In the genomic region with DNA sequence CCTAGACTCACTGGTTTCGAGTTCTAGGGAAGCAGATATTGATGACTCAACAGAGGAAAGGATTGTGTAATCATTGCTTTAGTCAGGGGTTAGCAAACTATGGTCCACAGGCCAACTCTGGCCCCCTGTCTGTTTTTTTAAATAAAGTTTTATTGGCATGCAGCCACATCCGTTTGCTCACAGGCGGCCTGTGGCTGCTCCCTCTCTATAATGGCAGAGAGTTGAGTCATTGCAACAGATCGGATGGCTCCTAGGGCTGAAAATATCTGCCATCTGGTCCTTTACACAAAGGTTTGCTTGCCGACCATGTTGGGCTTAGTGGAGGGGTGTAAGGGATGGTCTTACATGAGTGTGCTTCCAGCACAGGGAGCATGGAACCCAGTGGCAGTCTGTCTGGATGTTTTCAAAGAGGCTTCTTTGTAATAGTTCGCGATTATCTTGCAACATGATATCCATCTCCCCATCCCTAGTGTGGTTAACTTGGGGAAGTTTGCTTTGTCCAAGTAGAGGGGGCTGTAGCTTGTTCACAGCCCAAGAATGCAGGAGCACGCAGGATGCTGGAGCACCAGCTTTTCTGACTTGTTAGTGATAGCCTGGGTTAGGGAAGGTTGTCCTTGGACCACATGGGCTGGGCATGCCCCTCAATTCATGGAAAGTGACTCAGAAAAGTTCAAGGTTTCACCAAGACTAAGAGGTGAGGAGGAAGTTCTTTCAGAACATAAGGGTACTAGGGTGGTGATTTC, we compare ENCODE assay signal across 1 cellular context.
A peak's percentile ranks its signal among the peaks of the same experiment; 100 is the strongest.
TF ChIP-seq lines count a peak whose summit lies in the region.

No MANE protein-coding gene starts in this region.

TF ChIP-seq in HepG2, 621 proteins besides CTCF, POLR2A, EP300 and RAD21 (continued from another document):
- TF ChIP-seq, protein P1, sequence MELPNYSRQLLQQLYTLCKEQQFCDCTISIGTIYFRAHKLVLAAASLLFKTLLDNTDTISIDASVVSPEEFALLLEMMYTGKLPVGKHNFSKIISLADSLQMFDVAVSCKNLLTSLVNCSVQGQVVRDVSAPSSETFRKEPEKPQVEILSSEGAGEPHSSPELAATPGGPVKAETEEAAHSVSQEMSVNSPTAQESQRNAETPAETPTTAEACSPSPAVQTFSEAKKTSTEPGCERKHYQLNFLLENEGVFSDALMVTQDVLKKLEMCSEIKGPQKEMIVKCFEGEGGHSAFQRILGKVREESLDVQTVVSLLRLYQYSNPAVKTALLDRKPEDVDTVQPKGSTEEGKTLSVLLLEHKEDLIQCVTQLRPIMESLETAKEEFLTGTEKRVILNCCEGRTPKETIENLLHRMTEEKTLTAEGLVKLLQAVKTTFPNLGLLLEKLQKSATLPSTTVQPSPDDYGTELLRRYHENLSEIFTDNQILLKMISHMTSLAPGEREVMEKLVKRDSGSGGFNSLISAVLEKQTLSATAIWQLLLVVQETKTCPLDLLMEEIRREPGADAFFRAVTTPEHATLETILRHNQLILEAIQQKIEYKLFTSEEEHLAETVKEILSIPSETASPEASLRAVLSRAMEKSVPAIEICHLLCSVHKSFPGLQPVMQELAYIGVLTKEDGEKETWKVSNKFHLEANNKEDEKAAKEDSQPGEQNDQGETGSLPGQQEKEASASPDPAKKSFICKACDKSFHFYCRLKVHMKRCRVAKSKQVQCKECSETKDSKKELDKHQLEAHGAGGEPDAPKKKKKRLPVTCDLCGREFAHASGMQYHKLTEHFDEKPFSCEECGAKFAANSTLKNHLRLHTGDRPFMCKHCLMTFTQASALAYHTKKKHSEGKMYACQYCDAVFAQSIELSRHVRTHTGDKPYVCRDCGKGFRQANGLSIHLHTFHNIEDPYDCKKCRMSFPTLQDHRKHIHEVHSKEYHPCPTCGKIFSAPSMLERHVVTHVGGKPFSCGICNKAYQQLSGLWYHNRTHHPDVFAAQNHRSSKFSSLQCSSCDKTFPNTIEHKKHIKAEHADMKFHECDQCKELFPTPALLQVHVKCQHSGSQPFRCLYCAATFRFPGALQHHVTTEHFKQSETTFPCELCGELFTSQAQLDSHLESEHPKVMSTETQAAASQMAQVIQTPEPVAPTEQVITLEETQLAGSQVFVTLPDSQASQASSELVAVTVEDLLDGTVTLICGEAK (IDR thresholded peaks at IDR 0.05): peak; percentile 78
- TF ChIP-seq, protein P1 (CRISPR knock-in tag; IDR thresholded peaks at IDR 0.05): peak; percentile 99
- TF ChIP-seq MAFG (CRISPR knock-in tag; IDR thresholded peaks at IDR 0.05) (no peak), FOSL1 (CRISPR knock-in tag; IDR thresholded peaks at IDR 0.05; ENCODE audit: borderline replicate concordance) (no peak), SIX4 (CRISPR knock-in tag; IDR thresholded peaks at IDR 0.05) (no peak), ZFP36L1 (CRISPR knock-in tag; IDR thresholded peaks at IDR 0.05) (no peak), CEBPB (IDR thresholded peaks at IDR 0.05; ENCODE audit: borderline replicate concordance, low read depth, low read length) (peak; percentile 80), CEBPG (CRISPR knock-in tag; IDR thresholded peaks at IDR 0.05) (peak; percentile 68), ZKSCAN1 (IDR thresholded peaks at IDR 0.05; ENCODE audit: low read length) (no peak), ZNF234 (CRISPR knock-in tag; conservative IDR thresholded peaks at IDR 0.05) (no peak), REPIN1 (CRISPR knock-in tag; IDR thresholded peaks at IDR 0.05; ENCODE audit: borderline replicate concordance, low read depth) (no peak), AHR (CRISPR knock-in tag; IDR thresholded peaks at IDR 0.05) (no peak), FOSL2 (CRISPR knock-in tag; IDR thresholded peaks at IDR 0.05) (peak; percentile 55; the same call in 1 of the 2 replicates), HNF4A (CRISPR knock-in tag; IDR thresholded peaks at IDR 0.05) (0 out of 2 replicates have a peak, but pooled peaks have one; percentile 9), GPN1 (CRISPR knock-in tag; IDR thresholded peaks at IDR 0.05; ENCODE audit: borderline replicate concordance) (no peak), MAFK (conservative IDR thresholded peaks at IDR 0.05 in 1 of 2, IDR thresholded peaks at IDR 0.05 in 1 of 2; ENCODE audit: low read length in 2 of 2) (peak in 1 of 2 experiments; percentile 21; a peak in 2 of 4 replicates)
- TF ChIP-seq, protein P2, sequence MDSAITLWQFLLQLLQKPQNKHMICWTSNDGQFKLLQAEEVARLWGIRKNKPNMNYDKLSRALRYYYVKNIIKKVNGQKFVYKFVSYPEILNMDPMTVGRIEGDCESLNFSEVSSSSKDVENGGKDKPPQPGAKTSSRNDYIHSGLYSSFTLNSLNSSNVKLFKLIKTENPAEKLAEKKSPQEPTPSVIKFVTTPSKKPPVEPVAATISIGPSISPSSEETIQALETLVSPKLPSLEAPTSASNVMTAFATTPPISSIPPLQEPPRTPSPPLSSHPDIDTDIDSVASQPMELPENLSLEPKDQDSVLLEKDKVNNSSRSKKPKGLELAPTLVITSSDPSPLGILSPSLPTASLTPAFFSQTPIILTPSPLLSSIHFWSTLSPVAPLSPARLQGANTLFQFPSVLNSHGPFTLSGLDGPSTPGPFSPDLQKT (CRISPR knock-in tag; IDR thresholded peaks at IDR 0.05; ENCODE audit: borderline replicate concordance): no peak
- TF ChIP-seq, protein P3, sequence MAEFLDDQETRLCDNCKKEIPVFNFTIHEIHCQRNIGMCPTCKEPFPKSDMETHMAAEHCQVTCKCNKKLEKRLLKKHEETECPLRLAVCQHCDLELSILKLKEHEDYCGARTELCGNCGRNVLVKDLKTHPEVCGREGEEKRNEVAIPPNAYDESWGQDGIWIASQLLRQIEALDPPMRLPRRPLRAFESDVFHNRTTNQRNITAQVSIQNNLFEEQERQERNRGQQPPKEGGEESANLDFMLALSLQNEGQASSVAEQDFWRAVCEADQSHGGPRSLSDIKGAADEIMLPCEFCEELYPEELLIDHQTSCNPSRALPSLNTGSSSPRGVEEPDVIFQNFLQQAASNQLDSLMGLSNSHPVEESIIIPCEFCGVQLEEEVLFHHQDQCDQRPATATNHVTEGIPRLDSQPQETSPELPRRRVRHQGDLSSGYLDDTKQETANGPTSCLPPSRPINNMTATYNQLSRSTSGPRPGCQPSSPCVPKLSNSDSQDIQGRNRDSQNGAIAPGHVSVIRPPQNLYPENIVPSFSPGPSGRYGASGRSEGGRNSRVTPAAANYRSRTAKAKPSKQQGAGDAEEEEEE (CRISPR knock-in tag; IDR thresholded peaks at IDR 0.05; ENCODE audit: borderline replicate concordance): no peak
- TF ChIP-seq, protein P4, sequence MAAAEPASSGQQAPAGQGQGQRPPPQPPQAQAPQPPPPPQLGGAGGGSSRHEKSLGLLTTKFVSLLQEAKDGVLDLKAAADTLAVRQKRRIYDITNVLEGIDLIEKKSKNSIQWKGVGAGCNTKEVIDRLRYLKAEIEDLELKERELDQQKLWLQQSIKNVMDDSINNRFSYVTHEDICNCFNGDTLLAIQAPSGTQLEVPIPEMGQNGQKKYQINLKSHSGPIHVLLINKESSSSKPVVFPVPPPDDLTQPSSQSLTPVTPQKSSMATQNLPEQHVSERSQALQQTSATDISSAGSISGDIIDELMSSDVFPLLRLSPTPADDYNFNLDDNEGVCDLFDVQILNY (CRISPR knock-in tag; conservative IDR thresholded peaks at IDR 0.05): no peak
- TF ChIP-seq, protein P5, sequence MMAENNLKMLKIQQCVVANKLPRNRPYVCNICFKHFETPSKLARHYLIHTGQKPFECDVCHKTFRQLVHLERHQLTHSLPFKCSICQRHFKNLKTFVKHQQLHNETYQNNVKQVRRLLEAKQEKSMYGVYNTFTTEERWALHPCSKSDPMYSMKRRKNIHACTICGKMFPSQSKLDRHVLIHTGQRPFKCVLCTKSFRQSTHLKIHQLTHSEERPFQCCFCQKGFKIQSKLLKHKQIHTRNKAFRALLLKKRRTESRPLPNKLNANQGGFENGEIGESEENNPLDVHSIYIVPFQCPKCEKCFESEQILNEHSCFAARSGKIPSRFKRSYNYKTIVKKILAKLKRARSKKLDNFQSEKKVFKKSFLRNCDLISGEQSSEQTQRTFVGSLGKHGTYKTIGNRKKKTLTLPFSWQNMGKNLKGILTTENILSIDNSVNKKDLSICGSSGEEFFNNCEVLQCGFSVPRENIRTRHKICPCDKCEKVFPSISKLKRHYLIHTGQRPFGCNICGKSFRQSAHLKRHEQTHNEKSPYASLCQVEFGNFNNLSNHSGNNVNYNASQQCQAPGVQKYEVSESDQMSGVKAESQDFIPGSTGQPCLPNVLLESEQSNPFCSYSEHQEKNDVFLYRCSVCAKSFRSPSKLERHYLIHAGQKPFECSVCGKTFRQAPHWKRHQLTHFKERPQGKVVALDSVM (CRISPR knock-in tag; IDR thresholded peaks at IDR 0.05): no peak
- TF ChIP-seq, protein P6, sequence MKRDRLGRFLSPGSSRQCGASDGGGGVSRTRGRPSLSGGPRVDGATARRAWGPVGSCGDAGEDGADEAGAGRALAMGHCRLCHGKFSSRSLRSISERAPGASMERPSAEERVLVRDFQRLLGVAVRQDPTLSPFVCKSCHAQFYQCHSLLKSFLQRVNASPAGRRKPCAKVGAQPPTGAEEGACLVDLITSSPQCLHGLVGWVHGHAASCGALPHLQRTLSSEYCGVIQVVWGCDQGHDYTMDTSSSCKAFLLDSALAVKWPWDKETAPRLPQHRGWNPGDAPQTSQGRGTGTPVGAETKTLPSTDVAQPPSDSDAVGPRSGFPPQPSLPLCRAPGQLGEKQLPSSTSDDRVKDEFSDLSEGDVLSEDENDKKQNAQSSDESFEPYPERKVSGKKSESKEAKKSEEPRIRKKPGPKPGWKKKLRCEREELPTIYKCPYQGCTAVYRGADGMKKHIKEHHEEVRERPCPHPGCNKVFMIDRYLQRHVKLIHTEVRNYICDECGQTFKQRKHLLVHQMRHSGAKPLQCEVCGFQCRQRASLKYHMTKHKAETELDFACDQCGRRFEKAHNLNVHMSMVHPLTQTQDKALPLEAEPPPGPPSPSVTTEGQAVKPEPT (CRISPR knock-in tag; IDR thresholded peaks at IDR 0.05; ENCODE audit: low read depth): no peak
